8 cellular contexts compared by ENCODE assay signal in the genomic region with DNA sequence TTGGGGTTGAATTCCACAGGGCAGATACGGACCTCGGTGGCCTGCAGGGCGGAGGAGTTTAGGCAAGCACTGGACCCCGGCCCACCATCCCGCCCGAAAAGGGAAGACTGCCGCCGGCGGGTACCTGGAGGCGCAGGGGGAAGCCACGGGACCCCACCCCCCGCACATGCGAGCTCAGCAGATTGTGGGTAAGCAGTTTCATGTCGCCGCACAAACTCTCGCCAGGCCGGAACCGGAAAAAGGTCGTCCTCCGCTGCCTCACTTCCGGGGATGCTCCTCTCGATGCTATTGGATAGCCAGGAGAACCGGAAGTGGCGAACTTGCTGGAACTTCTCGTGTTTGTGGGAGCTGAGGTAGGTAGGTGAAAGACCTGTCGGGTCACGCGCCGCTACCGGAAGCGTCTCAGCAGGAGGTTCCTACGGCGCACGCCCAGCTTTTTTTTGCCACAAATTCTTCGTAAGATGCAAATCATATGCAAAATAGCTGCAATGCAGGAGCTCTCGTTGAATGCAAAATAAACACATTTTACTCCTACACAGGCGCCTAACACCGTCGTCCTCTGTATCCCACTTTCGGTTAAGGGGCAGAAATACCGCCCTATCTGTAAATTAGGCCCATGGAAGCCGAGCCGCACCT. TPM values are rescaled to one million over a fixed set of nuclear protein-coding genes. Genes with fewer than 3 reads are reported as not detected.
DNase-seq lines count a peak whose midpoint lies in the region; FAIRE-seq and TF ChIP-seq lines count a peak whose summit lies in the region.

A gene (minus strand): TSS at position 235 of the 636 bp plus-strand sequence. CDS start 33 bp downstream, at position 202.

- no peak for TF ChIP-seq CTCF in HEK293 (tag by site-specific recombination; IDR thresholded peaks at IDR 0.05)
- no peak for TF ChIP-seq CTCF in neutrophil (IDR thresholded peaks at IDR 0.05)

- H3K4me3 ChIP-seq in HEK293 (ENCODE audit: low read depth, low read length) (peak within 1 kb of the TSS; percentile 90), neutrophil (ENCODE audit: low read depth in 1 of 2, low read length in 1 of 2) (peak within 1 kb of the TSS; percentile 75 to 81)

- no peak for FAIRE-seq in frontal cortex (lab: Jason Lieb, UNC)

- DNase-seq in GDM1 (lab: John Stamatoyannopoulos, UW) (peak; percentile 95), NAMALWA (ENCODE audit: low spot score) (peak; percentile 99), SK-N-DZ (ENCODE audit: low spot score) (peak; percentile 99), frontal cortex (ENCODE audit: low spot score in 2 of 2) (peak; percentile 92), superior temporal gyrus (ENCODE audit: extremely low spot score) (peak; percentile 99)
- DNase-seq in activated naive CD4-positive, alpha-beta T cell treated with anti-CD3 and anti-CD28 coated beads for 36 hours: peak; percentile 98

- H3K27me3 ChIP-seq in neutrophil: no peaks in the 10 kb centered on the region

- POLR2A ChIA-PET in HEK293 (lab: Yijun Ruan, JAX): interaction anchor here (0.6 to 4.0 kb wide), 34 partner anchors 8 to 136 kb away, joined by 3 to 43 read pairs (median 4); a partner anchor contains a TSS

- peaks cover 37% of the 10 kb centered on the region for H3K4me1 Mint-ChIP-seq in activated naive CD4-positive, alpha-beta T cell treated with anti-CD3 and anti-CD28 coated beads for 36 hours (ENCODE audit: low read depth)

- peak within 1 kb of the TSS; percentile 94 for H3K4me3 Mint-ChIP-seq in activated naive CD4-positive, alpha-beta T cell treated with anti-CD3 and anti-CD28 coated beads for 36 hours

- H3K27ac Mint-ChIP-seq in activated naive CD4-positive, alpha-beta T cell treated with anti-CD3 and anti-CD28 coated beads for 36 hours: peak within 1 kb of the TSS; percentile 99

- no peaks in the 10 kb centered on the region for H3K27me3 Mint-ChIP-seq in activated naive CD4-positive, alpha-beta T cell treated with anti-CD3 and anti-CD28 coated beads for 36 hours (ENCODE audit: low read depth)

- peaks cover 21% of the 10 kb centered on the region for H3K36me3 Mint-ChIP-seq in activated naive CD4-positive, alpha-beta T cell treated with anti-CD3 and anti-CD28 coated beads for 36 hours (ENCODE audit: low read depth)

- H3K36me3 ChIP-seq in HEK293 (ENCODE audit: control insufficient read depth in 2 of 2, insufficient read depth in 1 of 2, low read length in 2 of 2): peaks cover 0 to 58% of the 10 kb centered on the region in 2 experiments; a peak in 1 of 3 replicates
- peaks cover 55% of the 10 kb centered on the region for H3K36me3 ChIP-seq in neutrophil

- H3K27ac ChIP-seq in HEK293 (ENCODE audit: extremely low read depth, low read depth, low read length) (peak within 1 kb of the TSS; percentile 88), neutrophil (peak within 1 kb of the TSS; percentile 96)

- H3K9me3 ChIP-seq in HEK293 (ENCODE audit: control insufficient read depth, insufficient read depth, low read depth, low read length) (no peaks in the 10 kb centered on the region), neutrophil (no peaks in the 10 kb centered on the region)

- intact Hi-C loops in activated naive CD4-positive, alpha-beta T cell treated with anti-CD3 and anti-CD28 coated beads for 36 hours (cut with micrococcal nuclease): loop anchor here (1.0 kb wide), 4 partner anchors 12 to 336 kb away; a partner anchor contains a TSS

- CTCF ChIA-PET in HEK293 (lab: Yijun Ruan, JAX): interaction anchor here (0.6 to 5.0 kb wide), 27 partner anchors 10 to 1645 kb away, joined by 3 to 85 read pairs (median 4); a partner anchor contains a TSS
- CTCF ChIA-PET in activated naive CD4-positive, alpha-beta T cell treated with anti-CD3 and anti-CD28 coated beads for 36 hours (lab: Charles Lee): interaction anchor here (0.6 to 3.8 kb wide), 22 partner anchors 10 to 455 kb away, joined by 3 to 22 read pairs (median 6); a partner anchor contains a TSS

- no peaks in the 10 kb centered on the region for H3K9me3 Mint-ChIP-seq in activated naive CD4-positive, alpha-beta T cell treated with anti-CD3 and anti-CD28 coated beads for 36 hours

- H3K4me1 ChIP-seq in HEK293 (ENCODE audit: control insufficient read depth, insufficient read depth, low read length) (no peaks in the 10 kb centered on the region), neutrophil (ENCODE audit: control insufficient read depth in 1 of 2, insufficient read depth in 1 of 2, low read depth in 1 of 2, low read length in 1 of 2) (peaks cover 26 to 31% of the 10 kb centered on the region in 2 experiments)

TF ChIP-seq in HEK293, 187 proteins besides CTCF, POLR2A, EP300 and RAD21 (continues in another document):
- TF ChIP-seq ZNF335 (tag by site-specific recombination; conservative IDR thresholded peaks at IDR 0.05) (peak; percentile 58), ZNF394 (tag by site-specific recombination; IDR thresholded peaks at IDR 0.05; ENCODE audit: borderline replicate concordance) (peak; percentile 82; the same call in 1 of the 2 replicates), KLF16 (tag by site-specific recombination; IDR thresholded peaks at IDR 0.05) (peak; percentile 65; the same call in 1 of the 2 replicates), ZNF585B (tag by site-specific recombination; IDR thresholded peaks at IDR 0.05) (no peak), OSR2 (tag by site-specific recombination; IDR thresholded peaks at IDR 0.05) (peak; percentile 70), ZNF548 (tag by site-specific recombination; IDR thresholded peaks at IDR 0.05) (no peak), KLF8 (tag by site-specific recombination; IDR thresholded peaks at IDR 0.05) (peak; percentile 42; the same call in 1 of the 2 replicates), GLIS2 (tag by site-specific recombination; IDR thresholded peaks at IDR 0.05) (peak; percentile 50; the same call in 1 of the 2 replicates), IKZF3 (tag by site-specific recombination; IDR thresholded peaks at IDR 0.05) (peak; percentile 79), ZNF571 (tag by site-specific recombination; IDR thresholded peaks at IDR 0.05) (no peak), ZNF530 (tag by site-specific recombination; IDR thresholded peaks at IDR 0.05; ENCODE audit: low read depth) (no peak), SP7 (tag by site-specific recombination; IDR thresholded peaks at IDR 0.05) (0 out of 2 replicates have a peak, but pooled peaks have one; percentile 46), ZNF521 (tag by site-specific recombination; IDR thresholded peaks at IDR 0.05) (no peak)
- TF ChIP-seq, protein P1, sequence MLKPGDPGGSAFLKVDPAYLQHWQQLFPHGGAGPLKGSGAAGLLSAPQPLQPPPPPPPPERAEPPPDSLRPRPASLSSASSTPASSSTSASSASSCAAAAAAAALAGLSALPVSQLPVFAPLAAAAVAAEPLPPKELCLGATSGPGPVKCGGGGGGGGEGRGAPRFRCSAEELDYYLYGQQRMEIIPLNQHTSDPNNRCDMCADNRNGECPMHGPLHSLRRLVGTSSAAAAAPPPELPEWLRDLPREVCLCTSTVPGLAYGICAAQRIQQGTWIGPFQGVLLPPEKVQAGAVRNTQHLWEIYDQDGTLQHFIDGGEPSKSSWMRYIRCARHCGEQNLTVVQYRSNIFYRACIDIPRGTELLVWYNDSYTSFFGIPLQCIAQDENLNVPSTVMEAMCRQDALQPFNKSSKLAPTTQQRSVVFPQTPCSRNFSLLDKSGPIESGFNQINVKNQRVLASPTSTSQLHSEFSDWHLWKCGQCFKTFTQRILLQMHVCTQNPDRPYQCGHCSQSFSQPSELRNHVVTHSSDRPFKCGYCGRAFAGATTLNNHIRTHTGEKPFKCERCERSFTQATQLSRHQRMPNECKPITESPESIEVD (tag by site-specific recombination; IDR thresholded peaks at IDR 0.05): no peak
- TF ChIP-seq, protein P2, sequence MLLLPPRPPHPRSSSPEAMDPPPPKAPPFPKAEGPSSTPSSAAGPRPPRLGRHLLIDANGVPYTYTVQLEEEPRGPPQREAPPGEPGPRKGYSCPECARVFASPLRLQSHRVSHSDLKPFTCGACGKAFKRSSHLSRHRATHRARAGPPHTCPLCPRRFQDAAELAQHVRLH (tag by site-specific recombination; IDR thresholded peaks at IDR 0.05): peak; percentile 97
- TF ChIP-seq, protein P3, sequence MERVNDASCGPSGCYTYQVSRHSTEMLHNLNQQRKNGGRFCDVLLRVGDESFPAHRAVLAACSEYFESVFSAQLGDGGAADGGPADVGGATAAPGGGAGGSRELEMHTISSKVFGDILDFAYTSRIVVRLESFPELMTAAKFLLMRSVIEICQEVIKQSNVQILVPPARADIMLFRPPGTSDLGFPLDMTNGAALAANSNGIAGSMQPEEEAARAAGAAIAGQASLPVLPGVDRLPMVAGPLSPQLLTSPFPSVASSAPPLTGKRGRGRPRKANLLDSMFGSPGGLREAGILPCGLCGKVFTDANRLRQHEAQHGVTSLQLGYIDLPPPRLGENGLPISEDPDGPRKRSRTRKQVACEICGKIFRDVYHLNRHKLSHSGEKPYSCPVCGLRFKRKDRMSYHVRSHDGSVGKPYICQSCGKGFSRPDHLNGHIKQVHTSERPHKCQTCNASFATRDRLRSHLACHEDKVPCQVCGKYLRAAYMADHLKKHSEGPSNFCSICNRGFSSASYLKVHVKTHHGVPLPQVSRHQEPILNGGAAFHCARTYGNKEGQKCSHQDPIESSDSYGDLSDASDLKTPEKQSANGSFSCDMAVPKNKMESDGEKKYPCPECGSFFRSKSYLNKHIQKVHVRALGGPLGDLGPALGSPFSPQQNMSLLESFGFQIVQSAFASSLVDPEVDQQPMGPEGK (tag by site-specific recombination; IDR thresholded peaks at IDR 0.05): peak; percentile 82
- TF ChIP-seq, protein P4, sequence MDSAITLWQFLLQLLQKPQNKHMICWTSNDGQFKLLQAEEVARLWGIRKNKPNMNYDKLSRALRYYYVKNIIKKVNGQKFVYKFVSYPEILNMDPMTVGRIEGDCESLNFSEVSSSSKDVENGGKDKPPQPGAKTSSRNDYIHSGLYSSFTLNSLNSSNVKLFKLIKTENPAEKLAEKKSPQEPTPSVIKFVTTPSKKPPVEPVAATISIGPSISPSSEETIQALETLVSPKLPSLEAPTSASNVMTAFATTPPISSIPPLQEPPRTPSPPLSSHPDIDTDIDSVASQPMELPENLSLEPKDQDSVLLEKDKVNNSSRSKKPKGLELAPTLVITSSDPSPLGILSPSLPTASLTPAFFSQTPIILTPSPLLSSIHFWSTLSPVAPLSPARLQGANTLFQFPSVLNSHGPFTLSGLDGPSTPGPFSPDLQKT (IDR thresholded peaks at IDR 0.05; ENCODE audit: borderline replicate concordance, low read depth, low read length): peak; percentile 95

RNA-seq across cellular contexts. Expression of the gene that starts here (rescaled TPM):
- polyA plus RNA-seq in SK-N-DZ (2014; cell fraction: cytosol; rRNA removed): 648 and 693 TPM in 2 replicates
- polyA plus RNA-seq in SK-N-DZ (2014; cell fraction: nucleus; rRNA removed): 332 and 431 TPM in 2 replicates
- total RNA-seq in activated naive CD4-positive, alpha-beta T cell treated with anti-CD3 and anti-CD28 coated beads for 36 hours: 100 to 1,000 TPM; 241 to 261 TPM
- 103 TPM for total RNA-seq in frontal cortex

Comparison
In these comparisons a context has a peak if more than half of its experiments do, and no peak if none do; other contexts are left out.
1. Peak in every context shown above with its lines: DNase-seq, H3K4me3 ChIP-seq and H3K27ac ChIP-seq.